11 cellular contexts compared by ENCODE assay signal in the genomic region with DNA sequence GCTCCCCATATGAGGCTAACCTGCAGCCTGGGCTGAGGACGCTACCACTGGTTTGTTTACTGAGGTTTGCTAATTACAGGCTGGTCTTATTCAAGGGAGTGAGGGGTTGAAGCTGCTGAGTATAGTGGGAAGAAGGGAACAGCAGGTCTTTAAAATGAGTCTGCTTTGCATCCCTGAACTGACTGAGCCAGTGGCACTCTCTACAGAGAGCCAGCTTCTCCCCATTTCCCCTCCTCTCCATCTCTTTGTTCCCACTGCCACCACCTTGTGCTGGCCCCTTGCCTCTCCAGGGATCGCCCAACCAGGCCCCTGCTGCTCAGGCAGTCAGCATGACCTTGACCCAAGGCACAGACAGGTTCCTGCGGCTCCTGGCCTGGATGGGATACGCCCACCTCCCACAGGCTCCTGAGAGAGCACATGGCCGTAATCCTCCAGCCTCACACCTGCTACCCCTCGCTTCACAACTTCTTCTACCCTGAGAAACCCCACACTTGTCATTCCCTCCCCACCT. TPM values are rescaled to one million over a fixed set of nuclear protein-coding genes. Genes with fewer than 3 reads are reported as not detected.
DNase-seq lines count a peak whose midpoint lies in the region; TF ChIP-seq lines count a peak whose summit lies in the region.
"Had no signal": no experiment of that assay in that cellular context is flagged by ENCODE, and none has a peak within 500 bp of the region (broad histone marks: within the 10 kb centered on the region; RNA-seq: fewer than 3 reads in every experiment).

No MANE protein-coding gene starts in this region.

- no peak overlapping the region for H2BK20ac ChIP-seq in H9 (ENCODE audit: low read depth, low read length, poor library complexity, severe bottlenecking)

- no peaks in the 10 kb centered on the region for H3K36me3 ChIP-seq in WERI-Rb-1
- H3K36me3 ChIP-seq in mesenchymal stem cell (ENCODE audit: control insufficient read depth in 1 of 2, insufficient read depth in 2 of 2, low read depth in 1 of 2, low read length in 2 of 2), result no peaks in the 10 kb centered on the region
- no peaks in the 10 kb centered on the region for H3K36me3 ChIP-seq in CD4-positive, alpha-beta memory T cell (ENCODE audit: insufficient read depth, low read length)
- H3K36me3 ChIP-seq: esophagus muscularis mucosa had no signal

- no peak overlapping the region for H3K4ac ChIP-seq in H9 (ENCODE audit: low read depth, low read length)
- H3K4ac ChIP-seq in mesenchymal stem cell (ENCODE audit: low read depth in 1 of 2, low read length in 2 of 2), result peak overlapping the region; percentile 19 to 88

- H2BK120ac ChIP-seq in H9 (ENCODE audit: low read depth, low read length, poor library complexity, severe bottlenecking) (no peak overlapping the region), mesenchymal stem cell (ENCODE audit: low read depth, low read length) (peak overlapping the region; percentile 58)

- H2BK12ac ChIP-seq in H9 (ENCODE audit: insufficient read length, low read depth, low read length), result no peak overlapping the region
- H2BK12ac ChIP-seq in mesenchymal stem cell (ENCODE audit: low read length in 2 of 2), result peak overlapping the region; percentile 65 to 75

- peak overlapping the region in 1 of 2 experiments; percentile 28; a peak in 2 of 5 replicates for H3K4me3 Mint-ChIP-seq in H9
- H3K4me3 Mint-ChIP-seq in CD4-positive, alpha-beta memory T cell, result peak overlapping the region in 2 of 8 donors; percentile 22 to 30
- H3K4me3 Mint-ChIP-seq in activated naive CD4-positive, alpha-beta T cell treated with anti-CD3 and anti-CD28 coated beads, Interleukin-2, amount 10 ng/mL, durations not matched to agents 7 days and 5 days, result no peak overlapping the region

- no peaks in the 10 kb centered on the region for H3K9me3 ChIP-seq in H9 (ENCODE audit: control insufficient read depth, low read depth, low read length)
- no peaks in the 10 kb centered on the region for H3K9me3 ChIP-seq in WERI-Rb-1 (ENCODE audit: severe bottlenecking)
- H3K9me3 ChIP-seq in mesenchymal stem cell (ENCODE audit: control insufficient read depth, low read length), result no peaks in the 10 kb centered on the region
- no peaks in the 10 kb centered on the region for H3K9me3 ChIP-seq in CD4-positive, alpha-beta memory T cell (ENCODE audit: control insufficient read depth in 1 of 2, low read length in 2 of 2)
- H3K9me3 ChIP-seq: esophagus muscularis mucosa had no signal

- peaks cover 15% of the 10 kb centered on the region for H3K4me1 ChIP-seq in H9 (ENCODE audit: insufficient read depth, low read length)
- H3K4me1 ChIP-seq in mesenchymal stem cell (ENCODE audit: control insufficient read depth, insufficient read depth, low read depth, low read length), result peaks cover 40% of the 10 kb centered on the region
- H3K4me1 ChIP-seq in CD4-positive, alpha-beta memory T cell (ENCODE audit: insufficient read depth, low read length), result peaks cover 22% of the 10 kb centered on the region

- no peak overlapping the region for H3T11ph ChIP-seq in H9 (ENCODE audit: low read length)

- POLR2A ChIA-PET in CD4-positive, alpha-beta memory T cell (lab: Charles Lee; ENCODE audit: partially characterized antibody), result interaction anchor here (1.0 to 1.5 kb wide), 2 partner anchors 28 to 45 kb away, joined by 3 to 4 read pairs; a partner anchor contains a TSS

- H3K79me1 ChIP-seq in H9 (ENCODE audit: insufficient read depth, low read depth, low read length, poor library complexity, severe bottlenecking) (no peaks in the 10 kb centered on the region), mesenchymal stem cell (replicated peaks; ENCODE audit: low read length, poor library complexity, severe bottlenecking) (peaks cover 2% of the 10 kb centered on the region)

- intact Hi-C loops in CD4-positive, alpha-beta memory T cell (cut with micrococcal nuclease), result no loop called here

- no peak overlapping the region for H2BK5ac ChIP-seq in H9 (ENCODE audit: insufficient read length, low read length)
- H2BK5ac ChIP-seq in mesenchymal stem cell (ENCODE audit: low read depth, low read length, poor library complexity, severe bottlenecking), result no peak overlapping the region

- DNase-seq in H9 (peak; percentile 76), WERI-Rb-1 (peak; percentile 59), mesenchymal stem cell (no peak), occipital lobe (lab: John Stamatoyannopoulos, UW) (no peak)
- DNase-seq in CD4-positive, alpha-beta memory T cell, result no peak
- no peak for DNase-seq in activated naive CD4-positive, alpha-beta T cell treated with anti-CD3 and anti-CD28 coated beads, Interleukin-2, amount 10 ng/mL, durations not matched to agents 7 days and 5 days
- DNase-seq: CD4-positive, CD25-positive, alpha-beta regulatory T cell; mesendoderm; NCI-H1930 had no signal

- no peaks in the 10 kb centered on the region for H3K23me2 ChIP-seq in H9 (ENCODE audit: insufficient read length, low read depth, low read length, poor library complexity, severe bottlenecking)

- H3K9ac ChIP-seq in H9 (ENCODE audit: extremely low read depth, insufficient read length, low read length) (no peak overlapping the region), mesenchymal stem cell (ENCODE audit: low read length) (no peak overlapping the region)

- H4K91ac ChIP-seq in H9 (ENCODE audit: insufficient read length, low read depth, low read length) (no peak overlapping the region), mesenchymal stem cell (ENCODE audit: low read length) (peak overlapping the region; percentile 85)

- H3K23ac ChIP-seq in H9 (ENCODE audit: insufficient read length, low read depth, low read length) (no peak overlapping the region), mesenchymal stem cell (ENCODE audit: low read length in 2 of 2) (no peak overlapping the region)

- H3K4me3 ChIP-seq in WERI-Rb-1 (ENCODE audit: low read depth, low read length) (no peak overlapping the region), mesenchymal stem cell (ENCODE audit: insufficient read depth in 1 of 2, low read depth in 1 of 2, low read length in 2 of 2) (no peak overlapping the region)
- no peak overlapping the region for H3K4me3 ChIP-seq in CD4-positive, alpha-beta memory T cell (ENCODE audit: low read length in 2 of 2)
- H3K4me3 ChIP-seq: esophagus muscularis mucosa had no signal

- no peaks in the 10 kb centered on the region for H4K20me1 ChIP-seq in H9 (ENCODE audit: control insufficient read depth, insufficient read depth, insufficient read length)

- no peaks in the 10 kb centered on the region for H3K36me3 Mint-ChIP-seq in H9 (ENCODE audit: insufficient read depth in 1 of 3, low read depth in 3 of 3)
- no peaks in the 10 kb centered on the region for H3K36me3 Mint-ChIP-seq in CD4-positive, alpha-beta memory T cell
- H3K36me3 Mint-ChIP-seq in activated naive CD4-positive, alpha-beta T cell treated with anti-CD3 and anti-CD28 coated beads, Interleukin-2, amount 10 ng/mL, durations not matched to agents 7 days and 5 days, result no peaks in the 10 kb centered on the region
- H3K36me3 Mint-ChIP-seq: CD4-positive, CD25-positive, alpha-beta regulatory T cell had no signal

- no peak overlapping the region for H3K18ac ChIP-seq in H9 (ENCODE audit: insufficient read length, low read depth, low read length)
- peak overlapping the region in 1 of 2 experiments; percentile 34 for H3K18ac ChIP-seq in mesenchymal stem cell (ENCODE audit: low read depth in 1 of 2, low read length in 2 of 2)

- H3K27me3 Mint-ChIP-seq in H9 (ENCODE audit: low read depth), result peaks cover 18% of the 10 kb centered on the region
- H3K27me3 Mint-ChIP-seq in CD4-positive, alpha-beta memory T cell, result peaks cover 0 to 3% of the 10 kb centered on the region in 2 donors
- H3K27me3 Mint-ChIP-seq in activated naive CD4-positive, alpha-beta T cell treated with anti-CD3 and anti-CD28 coated beads, Interleukin-2, amount 10 ng/mL, durations not matched to agents 7 days and 5 days, result peaks cover 42% of the 10 kb centered on the region
- H3K27me3 Mint-ChIP-seq: CD4-positive, CD25-positive, alpha-beta regulatory T cell had no signal

- H3K27me3 ChIP-seq in H9 (ENCODE audit: insufficient read depth, low read length) (no peaks in the 10 kb centered on the region), WERI-Rb-1 (ENCODE audit: insufficient read depth, low read depth, severe bottlenecking) (no peaks in the 10 kb centered on the region), mesenchymal stem cell (ENCODE audit: control insufficient read depth in 1 of 2, insufficient read depth in 1 of 2, low read length in 2 of 2) (no peaks in the 10 kb centered on the region)
- no peaks in the 10 kb centered on the region for H3K27me3 ChIP-seq in CD4-positive, alpha-beta memory T cell (ENCODE audit: insufficient read depth, low read length)
- H3K27me3 ChIP-seq: esophagus muscularis mucosa had no signal

- no peak overlapping the region for H3K56ac ChIP-seq in H9 (ENCODE audit: insufficient read length, low read depth, low read length)

- no CpG with 5 or more reads among the region's 6 CpGs for WGBS in H9 (ENCODE audit: extremely low coverage, insufficient read length, low lambda C conversion rate)
- WGBS in mesenchymal stem cell, result 81% methylated on average over 6 of the region's 6 CpGs

- peak overlapping the region; percentile 30 to 92 (median 64); a peak in 4 of 7 replicates for H3K27ac Mint-ChIP-seq in H9
- no peak overlapping the region for H3K27ac Mint-ChIP-seq in CD4-positive, alpha-beta memory T cell
- no peak overlapping the region for H3K27ac Mint-ChIP-seq in activated naive CD4-positive, alpha-beta T cell treated with anti-CD3 and anti-CD28 coated beads, Interleukin-2, amount 10 ng/mL, durations not matched to agents 7 days and 5 days

- H3K9me3 Mint-ChIP-seq in H9, result peaks cover 0 to 2% of the 10 kb centered on the region in 2 experiments; a peak in 1 of 5 replicates
- no peaks in the 10 kb centered on the region for H3K9me3 Mint-ChIP-seq in CD4-positive, alpha-beta memory T cell
- H3K9me3 Mint-ChIP-seq in activated naive CD4-positive, alpha-beta T cell treated with anti-CD3 and anti-CD28 coated beads, Interleukin-2, amount 10 ng/mL, durations not matched to agents 7 days and 5 days, result no peaks in the 10 kb centered on the region
- H3K9me3 Mint-ChIP-seq: CD4-positive, CD25-positive, alpha-beta regulatory T cell had no signal

- no peak for TF ChIP-seq CTCF in C4-2B (conservative IDR thresholded peaks at IDR 0.05)
- TF ChIP-seq CTCF in H9 (conservative IDR thresholded peaks at IDR 0.05), result no peak
- no peak for TF ChIP-seq CTCF in WERI-Rb-1 (IDR thresholded peaks at IDR 0.05; ENCODE audit: low read depth, low read length)

- no peak overlapping the region for H2AK5ac ChIP-seq in H9 (ENCODE audit: insufficient read length, low read length)
- H2AK5ac ChIP-seq in mesenchymal stem cell (ENCODE audit: low read length, severe bottlenecking), result peak overlapping the region; percentile 96

- peaks cover 48 to 58% of the 10 kb centered on the region in 2 experiments for H3K4me1 Mint-ChIP-seq in H9
- H3K4me1 Mint-ChIP-seq in CD4-positive, alpha-beta memory T cell, result peaks cover 9 to 34% (median 19%) of the 10 kb centered on the region in 4 donors
- peaks cover 65% of the 10 kb centered on the region for H3K4me1 Mint-ChIP-seq in activated naive CD4-positive, alpha-beta T cell treated with anti-CD3 and anti-CD28 coated beads, Interleukin-2, amount 10 ng/mL, durations not matched to agents 7 days and 5 days

- no peaks in the 10 kb centered on the region for H3K79me2 ChIP-seq in H9 (ENCODE audit: insufficient read depth, low read length)

- no peak overlapping the region for H3K4me2 ChIP-seq in H9 (ENCODE audit: insufficient read depth, insufficient read length, low read length)
- no peak overlapping the region for H3K4me2 ChIP-seq in mesenchymal stem cell (ENCODE audit: low read length, poor library complexity, severe bottlenecking)

- H3K14ac ChIP-seq in H9 (ENCODE audit: insufficient read depth, low read length) (no peak overlapping the region), mesenchymal stem cell (ENCODE audit: low read length in 2 of 2) (no peak overlapping the region)

- CTCF ChIA-PET in CD4-positive, alpha-beta memory T cell (lab: Charles Lee; ENCODE audit: partially characterized antibody), result interaction anchor here (1.3 to 2.0 kb wide), 2 partner anchors 9 to 11 kb away, joined by 6 read pairs; no protein-coding TSS in a partner anchor
- CTCF ChIA-PET in activated naive CD4-positive, alpha-beta T cell treated with anti-CD3 and anti-CD28 coated beads, Interleukin-2, amount 10 ng/mL, durations not matched to agents 7 days and 5 days (lab: Charles Lee), result interaction anchor here (0.9 to 1.7 kb wide), 2 partner anchors 9 to 26 kb away, joined by 3 to 11 read pairs; no protein-coding TSS in a partner anchor

- no peak overlapping the region for H2BK15ac ChIP-seq in H9 (ENCODE audit: low read depth, low read length)
- peak overlapping the region; percentile 84 for H2BK15ac ChIP-seq in mesenchymal stem cell (ENCODE audit: low read depth, poor library complexity, severe bottlenecking)

- H3K27ac ChIP-seq in C4-2B, result peak overlapping the region; percentile 26; the same call in 1 of the 2 replicates
- no peak overlapping the region for H3K27ac ChIP-seq in H9 (ENCODE audit: insufficient read length, low read depth, low read length)
- peak overlapping the region; percentile 84 for H3K27ac ChIP-seq in WERI-Rb-1
- H3K27ac ChIP-seq in mesenchymal stem cell (ENCODE audit: low read length, poor library complexity, severe bottlenecking), result no peak overlapping the region
- no peak overlapping the region for H3K27ac ChIP-seq in CD4-positive, alpha-beta memory T cell (ENCODE audit: low read depth, low read length)
- H3K27ac ChIP-seq: esophagus muscularis mucosa had no signal

- H2AFZ ChIP-seq in H9 (ENCODE audit: low read length) (no peak overlapping the region), mesenchymal stem cell (ENCODE audit: low read depth, low read length) (no peak overlapping the region)

- H4K8ac ChIP-seq in H9 (replicated peaks; ENCODE audit: insufficient read length, low read depth, low read length) (no peak overlapping the region), mesenchymal stem cell (ENCODE audit: low read length) (peak overlapping the region; percentile 59)

- no peak overlapping the region for H4K5ac ChIP-seq in H9 (ENCODE audit: insufficient read length, low read depth, low read length)

RNA-seq across cellular contexts. Expression of a gene that starts 45.0 kb away (rescaled TPM):
- total RNA-seq in H9 (2021) (6.7 and 7.6 TPM in 2 replicates), occipital lobe (29.0 TPM)
- polyA plus RNA-seq in mesenchymal stem cell (2013, experiment 1 of 2), result 11.3 TPM
- 11.5 TPM for polyA plus RNA-seq in mesenchymal stem cell (2013, experiment 2 of 2)
- 10 to 100 TPM; 28.0 to 29.3 TPM for total RNA-seq in CD4-positive, alpha-beta memory T cell
- 10 to 100 TPM; 11.0 to 18.9 TPM for polyA plus RNA-seq in CD4-positive, alpha-beta memory T cell

Comparison
In these comparisons a context has a peak if more than half of its experiments do, and no peak if none do; other contexts are left out.
1. H3K27ac ChIP-seq: peak in C4-2B (single experiment) and WERI-Rb-1 (single experiment); none in H9 (single experiment), mesenchymal stem cell (single experiment) and CD4-positive, alpha-beta memory T cell (single experiment).
2. DNase-seq: peak in H9 (single experiment) and WERI-Rb-1 (single experiment); none in mesenchymal stem cell (single experiment), CD4-positive, alpha-beta memory T cell (0 of 5), activated naive CD4-positive, alpha-beta T cell treated with anti-CD3 and anti-CD28 coated beads, Interleukin-2, amount 10 ng/mL, durations not matched to agents 7 days and 5 days (single experiment) and occipital lobe (single experiment).
3. H3K27ac Mint-ChIP-seq: peak in H9 (3 of 3); none in CD4-positive, alpha-beta memory T cell (0 of 7) and activated naive CD4-positive, alpha-beta T cell treated with anti-CD3 and anti-CD28 coated beads, Interleukin-2, amount 10 ng/mL, durations not matched to agents 7 days and 5 days (single experiment).